In the genomic region with DNA sequence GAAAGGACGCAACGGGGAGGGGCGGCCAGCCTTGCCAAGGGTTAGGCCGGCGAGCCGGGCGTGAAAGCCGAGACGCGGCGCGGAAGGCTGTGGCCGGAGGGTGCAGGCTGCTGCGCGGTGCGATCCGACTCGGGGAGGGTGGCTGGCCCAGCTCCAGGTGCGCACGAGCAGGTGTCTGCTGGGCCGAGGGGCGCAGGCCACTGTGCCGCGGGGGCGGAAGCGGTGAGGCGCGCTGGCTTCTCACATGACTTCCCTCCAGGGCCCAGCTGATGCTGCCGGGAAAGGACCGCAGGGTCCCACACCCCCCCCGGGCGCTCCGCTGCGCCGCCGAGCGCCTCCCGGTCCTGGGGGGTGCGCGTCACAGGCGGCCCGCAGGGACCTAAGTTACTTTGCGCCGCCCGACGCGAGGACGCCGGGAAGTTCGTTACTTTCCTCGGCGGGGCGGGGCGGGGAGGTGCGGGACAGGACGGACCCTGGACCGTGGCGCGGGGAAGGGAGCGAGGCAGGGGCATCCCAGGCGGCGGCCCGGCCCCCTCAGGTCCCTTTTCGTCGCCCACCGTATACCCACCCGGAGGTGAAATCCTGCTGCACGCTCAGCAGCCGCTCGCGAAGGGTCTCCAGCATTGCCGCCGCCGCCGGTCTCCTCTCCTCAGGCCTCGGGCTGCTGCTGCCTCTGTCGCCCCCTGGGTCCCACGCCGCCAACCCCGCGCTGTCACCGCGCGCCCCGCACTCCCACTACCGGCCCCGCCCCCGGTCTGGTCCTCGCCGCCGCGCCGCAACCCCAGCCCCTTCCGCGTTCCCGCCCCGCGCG, we compare ENCODE assay signal across 8 cellular contexts. TPM values are rescaled to one million over a fixed set of nuclear protein-coding genes. Genes with fewer than 3 reads are reported as not detected.
A peak's percentile ranks its signal among the peaks of the same experiment; 100 is the strongest.
DNase-seq lines count a peak whose midpoint lies in the region; ATAC-seq and TF ChIP-seq lines count a peak whose summit lies in the region.

A gene with protein sequence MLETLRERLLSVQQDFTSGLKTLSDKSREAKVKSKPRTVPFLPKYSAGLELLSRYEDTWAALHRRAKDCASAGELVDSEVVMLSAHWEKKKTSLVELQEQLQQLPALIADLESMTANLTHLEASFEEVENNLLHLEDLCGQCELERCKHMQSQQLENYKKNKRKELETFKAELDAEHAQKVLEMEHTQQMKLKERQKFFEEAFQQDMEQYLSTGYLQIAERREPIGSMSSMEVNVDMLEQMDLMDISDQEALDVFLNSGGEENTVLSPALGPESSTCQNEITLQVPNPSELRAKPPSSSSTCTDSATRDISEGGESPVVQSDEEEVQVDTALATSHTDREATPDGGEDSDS (minus strand): TSS at position 783 of the 811 bp plus-strand sequence. CDS start 159 bp downstream, at position 624.

- H3K36me3 ChIP-seq in OCI-LY1 (ENCODE audit: insufficient read depth, low read length): peaks cover 7% of the 10 kb centered on the region; the same call in 1 of the 2 replicates
- H3K36me3 ChIP-seq in muscle layer of duodenum (ENCODE audit: control insufficient read depth in 1 of 2, insufficient read depth in 2 of 2, low read length in 2 of 2): no peaks in the 10 kb centered on the region

- H3K27me3 Mint-ChIP-seq in CD4-positive, alpha-beta T cell: no peaks in the 10 kb centered on the region

- H3K9me2 ChIP-seq in OCI-LY1 (ENCODE audit: low read depth, low read length): no peaks in the 10 kb centered on the region

- peak within 1 kb of the TSS; percentile 79 for H3K4me3 ChIP-seq in OCI-LY1 (ENCODE audit: low read depth, low read length, poor library complexity, severe bottlenecking)
- H3K4me3 ChIP-seq in muscle layer of duodenum (ENCODE audit: low read depth in 1 of 2, low read length in 2 of 2): peak within 1 kb of the TSS; percentile 70 to 93

- peak within 1 kb of the TSS; percentile 45 for H3K27ac ChIP-seq in CD4-positive, alpha-beta T cell (ENCODE audit: low read depth, low read length)
- H3K27ac ChIP-seq in OCI-LY1 (ENCODE audit: low read depth, low read length, poor library complexity, severe bottlenecking) (peak within 1 kb of the TSS; percentile 86), muscle layer of duodenum (ENCODE audit: low read length) (peak within 1 kb of the TSS; percentile 48)

- ATAC-seq in CD4-positive, alpha-beta T cell (ENCODE audit: poor library complexity): peak; percentile 78
- ATAC-seq in GM19324 (IDR thresholded peaks at IDR 0.05; ENCODE audit: low FRiP score, unreplicated experiment) (peak; percentile 84), HG03442 (IDR thresholded peaks at IDR 0.05; ENCODE audit: unreplicated experiment) (peak; percentile 66)

- intact Hi-C loops in CD4-positive, alpha-beta T cell (cut with DNase I, micrococcal nuclease): loop anchor here in 1 of 2 experiments (5.0 to 10.0 kb wide), 3 partner anchors 418 to 1850 kb away; partner anchors contain the start of genes CD83, JARID2 and MCUR1

- CTCF ChIA-PET in CD4-positive, alpha-beta T cell (lab: Charles Lee): interaction anchor here (0.6 to 1.6 kb wide), 2 partner anchors 10 to 29 kb away, joined by 3 to 5 read pairs; no protein-coding TSS in a partner anchor

- H3K27me3 ChIP-seq in CD4-positive, alpha-beta T cell (ENCODE audit: control insufficient read depth, insufficient read depth, low read length): no peaks in the 10 kb centered on the region
- no peaks in the 10 kb centered on the region for H3K27me3 ChIP-seq in OCI-LY1 (ENCODE audit: insufficient read depth, low read length)
- H3K27me3 ChIP-seq in muscle layer of duodenum (ENCODE audit: low read depth, low read length): no peaks in the 10 kb centered on the region

- H2AFZ ChIP-seq in OCI-LY1 (ENCODE audit: low read length): peak within 1 kb of the TSS; percentile 37; the same call in 1 of the 2 replicates

- H3K27ac Mint-ChIP-seq in CD4-positive, alpha-beta T cell: peak within 1 kb of the TSS; percentile 77

- H3F3A ChIP-seq in OCI-LY1 (ENCODE audit: insufficient read depth, low read length): peaks cover 3% of the 10 kb centered on the region

- peaks cover 16% of the 10 kb centered on the region; the same call in 1 of the 2 replicates for H3K79me2 ChIP-seq in OCI-LY1 (ENCODE audit: insufficient read depth, low read length)

- H3K4me3 Mint-ChIP-seq in CD4-positive, alpha-beta T cell: peak within 1 kb of the TSS; percentile 89

- H3K4me1 Mint-ChIP-seq in CD4-positive, alpha-beta T cell (ENCODE audit: low read depth): peaks cover 42% of the 10 kb centered on the region

- H3K9me3 Mint-ChIP-seq in CD4-positive, alpha-beta T cell: no peaks in the 10 kb centered on the region

- DNase-seq in CD4-positive, alpha-beta T cell: peak; percentile 66 to 85 (median 74)
- DNase-seq in activated T-cell treated with anti-CD3 and anti-CD28 coated beads for 24 hours (ENCODE audit: low read depth) (peak; percentile 82), erythroblast (lab: John Stamatoyannopoulos, UW) (peak; percentile 81 to 89)
- DNase-seq in stimulated activated CD8-positive, alpha-beta memory T cell treated with anti-CD3 and anti-CD28 coated beads, Interleukin-7, amount 100 ng/mL, for 24 hours (ENCODE audit: low read depth): peak; percentile 67

- H3K9me3 ChIP-seq in CD4-positive, alpha-beta T cell (ENCODE audit: control insufficient read depth, low read length): no peaks in the 10 kb centered on the region
- H3K9me3 ChIP-seq in OCI-LY1 (ENCODE audit: low read length): no peaks in the 10 kb centered on the region
- H3K9me3 ChIP-seq in muscle layer of duodenum (ENCODE audit: control insufficient read depth in 1 of 2, low read length in 2 of 2): no peaks in the 10 kb centered on the region

- peaks cover 9% of the 10 kb centered on the region for H3K36me3 Mint-ChIP-seq in CD4-positive, alpha-beta T cell (ENCODE audit: low read depth)

- no peak for TF ChIP-seq CTCF in CD4-positive, alpha-beta T cell (IDR thresholded peaks at IDR 0.05)
- TF ChIP-seq CTCF in OCI-LY1 (IDR thresholded peaks at IDR 0.05; ENCODE audit: low read length): no peak

- peak within 1 kb of the TSS; percentile 88 for H3K4me2 ChIP-seq in OCI-LY1 (ENCODE audit: low read length)

- POLR2A ChIA-PET in CD4-positive, alpha-beta T cell (lab: Charles Lee): interaction anchor here (0.6 to 1.7 kb wide), 10 partner anchors 9 to 518 kb away, joined by 3 to 8 read pairs (median 4); partner anchors contain the start of gene MYLIP

- H3K4me1 ChIP-seq in OCI-LY1 (ENCODE audit: insufficient read depth, low read length, severe bottlenecking) (peaks cover 48% of the 10 kb centered on the region), muscle layer of duodenum (ENCODE audit: control insufficient read depth in 1 of 2, insufficient read depth in 2 of 2, low read length in 2 of 2) (peaks cover 5 to 8% of the 10 kb centered on the region in 2 donors)

- peak within 1 kb of the TSS; percentile 90 for H3K9ac ChIP-seq in OCI-LY1 (ENCODE audit: low read length)

- TF ChIP-seq POLR2A in erythroblast (IDR thresholded peaks at IDR 0.05; ENCODE audit: low read length): no peak

- no peaks in the 10 kb centered on the region for H4K20me1 ChIP-seq in OCI-LY1 (ENCODE audit: insufficient read depth, low read length)

RNA-seq across cellular contexts. Expression of the gene that starts here (rescaled TPM):
- 10 to 100 TPM; 14.5 to 14.7 TPM for total RNA-seq in CD4-positive, alpha-beta T cell

Comparison
In these comparisons a context has a peak if more than half of its experiments do, and no peak if none do; other contexts are left out.
1. Peak in every context shown above with its lines: DNase-seq, ATAC-seq, H3K4me3 ChIP-seq and H3K27ac ChIP-seq.